Comparison of ENCODE assay signal across 29 cellular contexts in genomic region chr9:16782490-16782889, GRCh38.
DNase-seq lines count a peak whose midpoint lies in the region; ATAC-seq, FAIRE-seq and TF ChIP-seq lines count a peak whose summit lies in the region.
"Had no signal": no experiment of that assay in that cellular context is flagged by ENCODE, and none has a peak within 500 bp of the region (broad histone marks: within the 10 kb centered on the region; RNA-seq: fewer than 3 reads in every experiment).

No MANE protein-coding gene starts in this region.

- peak overlapping the region; percentile 8 to 60 for H3K27ac Mint-ChIP-seq in natural killer cell
- no peak overlapping the region for H3K27ac Mint-ChIP-seq in activated CD4-positive, alpha-beta memory T cell treated with anti-CD3 and anti-CD28 coated beads for 36 hours
- H3K27ac Mint-ChIP-seq: CD4-positive, alpha-beta T cell; CD8-positive, alpha-beta memory T cell had no signal

- TF ChIP-seq POLR2A in A549 (IDR thresholded peaks at IDR 0.05; ENCODE audit: low read length) (no peak), endothelial cell of umbilical vein (IDR thresholded peaks at IDR 0.05; ENCODE audit: low read depth, low read length) (no peak)

- intact Hi-C loops in endothelial cell of umbilical vein (cut with micrococcal nuclease) (no loop called here), natural killer cell (cut with micrococcal nuclease) (no loop called here)
- intact Hi-C loops in activated CD4-positive, alpha-beta memory T cell treated with anti-CD3 and anti-CD28 coated beads for 36 hours (cut with micrococcal nuclease): no loop called here

- H3K36me3 Mint-ChIP-seq in natural killer cell: no peaks in the 10 kb centered on the region
- H3K36me3 Mint-ChIP-seq in activated CD4-positive, alpha-beta memory T cell treated with anti-CD3 and anti-CD28 coated beads for 36 hours: no peaks in the 10 kb centered on the region
- H3K36me3 Mint-ChIP-seq: CD14-positive monocyte; CD8-positive, alpha-beta memory T cell had no signal

- H3K79me2 ChIP-seq in endothelial cell of umbilical vein (ENCODE audit: control insufficient read depth, insufficient read depth, low read length): no peaks in the 10 kb centered on the region

- no peaks in the 10 kb centered on the region for H3K27me3 ChIP-seq in endothelial cell of umbilical vein (ENCODE audit: control insufficient read depth in 2 of 2, insufficient read depth in 2 of 2, low read length in 2 of 2)
- no peaks in the 10 kb centered on the region for H3K27me3 ChIP-seq in WERI-Rb-1 (ENCODE audit: insufficient read depth, low read depth, severe bottlenecking)
- H3K27me3 ChIP-seq: BE2C; BLaER1 treated with 17β-estradiol and CSF1 and Interleukin-3, amounts not matched to agents 10 nM and 100 nM had no signal

- H3K9me3 Mint-ChIP-seq in natural killer cell: no peaks in the 10 kb centered on the region
- H3K9me3 Mint-ChIP-seq in activated CD4-positive, alpha-beta memory T cell treated with anti-CD3 and anti-CD28 coated beads for 36 hours: peaks cover 9% of the 10 kb centered on the region

- H3K9me3 ChIP-seq in A549 (no peaks in the 10 kb centered on the region), SK-N-MC (ENCODE audit: low read depth, low read length) (no peaks in the 10 kb centered on the region), endothelial cell of umbilical vein (replicated peaks; ENCODE audit: control insufficient read depth, insufficient read depth, low read length) (no peaks in the 10 kb centered on the region), WERI-Rb-1 (ENCODE audit: severe bottlenecking) (no peaks in the 10 kb centered on the region)
- H3K9me3 ChIP-seq: BE2C had no signal

- no peaks in the 10 kb centered on the region for H3K27me3 Mint-ChIP-seq in natural killer cell (ENCODE audit: low read depth in 2 of 2)
- H3K27me3 Mint-ChIP-seq in activated CD4-positive, alpha-beta memory T cell treated with anti-CD3 and anti-CD28 coated beads for 36 hours: no peaks in the 10 kb centered on the region
- H3K27me3 Mint-ChIP-seq: CD4-positive, alpha-beta T cell had no signal

- POLR2A ChIA-PET in A549 (lab: Yijun Ruan, JAX) (no interaction called here), endothelial cell of umbilical vein (lab: Charles Lee) (no interaction called here)
- POLR2A ChIA-PET in activated CD4-positive, alpha-beta memory T cell treated with anti-CD3 and anti-CD28 coated beads for 36 hours (lab: Charles Lee): no interaction called here

- H4K20me1 ChIP-seq in endothelial cell of umbilical vein (replicated peaks; ENCODE audit: control insufficient read depth, extremely low read depth, insufficient read depth, low read length): no peaks in the 10 kb centered on the region

- H3K4me1 ChIP-seq in A549 (no peaks in the 10 kb centered on the region), endothelial cell of umbilical vein (ENCODE audit: control insufficient read depth, extremely low read depth, insufficient read depth, low read length) (no peaks in the 10 kb centered on the region)
- H3K4me1 ChIP-seq: BE2C had no signal

- H3K36me3 ChIP-seq in SK-N-MC (ENCODE audit: insufficient read depth, low read length) (no peaks in the 10 kb centered on the region), endothelial cell of umbilical vein (ENCODE audit: control insufficient read depth in 2 of 2, extremely low read depth in 1 of 2, insufficient read depth in 2 of 2, low read length in 2 of 2) (no peaks in the 10 kb centered on the region), WERI-Rb-1 (no peaks in the 10 kb centered on the region)
- H3K36me3 ChIP-seq: BE2C; BLaER1 treated with 17β-estradiol and CSF1 and Interleukin-3, amounts not matched to agents 10 nM and 100 nM had no signal

- dilution Hi-C loops in endothelial cell of umbilical vein (cut with MboI; ENCODE audit: extremely low pct_ligation_motif_present, low sequenced_read_pairs): no loop called here

- TF ChIP-seq CTCF in A549 (IDR thresholded peaks at IDR 0.05): no peak
- no peak for TF ChIP-seq CTCF in endothelial cell of umbilical vein (IDR thresholded peaks at IDR 0.05; ENCODE audit: extremely low read depth in 1 of 2, insufficient read depth in 1 of 2, low read depth in 1 of 2, low read length in 2 of 2)
- TF ChIP-seq CTCF in natural killer cell (IDR thresholded peaks at IDR 0.05): no peak
- no peak for TF ChIP-seq CTCF in WERI-Rb-1 (IDR thresholded peaks at IDR 0.05; ENCODE audit: low read depth, low read length)

- CTCF ChIA-PET in A549 (lab: Yijun Ruan, JAX) (no interaction called here), endothelial cell of umbilical vein (lab: Charles Lee) (no interaction called here)
- CTCF ChIA-PET in activated CD4-positive, alpha-beta memory T cell treated with anti-CD3 and anti-CD28 coated beads for 36 hours (lab: Charles Lee): no interaction called here

- BruUV-seq in endothelial cell of umbilical vein (replicated peaks; lab: Mats Ljungman, UMichigan): no TSS peak

- H3K4me3 ChIP-seq in A549: no peak overlapping the region
- no peak overlapping the region for H3K4me3 ChIP-seq in SK-N-MC
- no peak overlapping the region for H3K4me3 ChIP-seq in endothelial cell of umbilical vein (replicated peaks in 1 of 3; ENCODE audit: insufficient read depth in 1 of 3, low read depth in 1 of 3, low read length in 3 of 3)
- H3K4me3 ChIP-seq in WERI-Rb-1 (ENCODE audit: low read depth, low read length): no peak overlapping the region
- H3K4me3 ChIP-seq: BLaER1 treated with 17β-estradiol and CSF1 and Interleukin-3, amounts not matched to agents 10 nM and 100 nM; GM23248 had no signal

- ATAC-seq in A549 (no peak), natural killer cell (peak; percentile 40 to 94 (median 52)), GM18870 (IDR thresholded peaks at IDR 0.05; ENCODE audit: unreplicated experiment) (no peak)

- no peak for TF ChIP-seq EP300 in A549 (IDR thresholded peaks at IDR 0.05)

- H3K27ac ChIP-seq in A549 (no peak overlapping the region), SK-N-MC (0 out of 2 replicates have a peak overlapping the region, but pooled peaks have one; percentile 23), endothelial cell of umbilical vein (ENCODE audit: insufficient read depth, low read depth, low read length) (no peak overlapping the region), WERI-Rb-1 (no peak overlapping the region)
- H3K27ac ChIP-seq: 22Rv1; BLaER1 treated with 17β-estradiol and CSF1 and Interleukin-3, amounts not matched to agents 10 nM and 100 nM; GM23248 had no signal

- no peak for TF ChIP-seq RAD21 in A549 (conservative IDR thresholded peaks at IDR 0.05 in 1 of 2, IDR thresholded peaks at IDR 0.05 in 1 of 2)

- H3K4me3 Mint-ChIP-seq in natural killer cell: peak overlapping the region; percentile 28
- no peak overlapping the region for H3K4me3 Mint-ChIP-seq in activated CD4-positive, alpha-beta memory T cell treated with anti-CD3 and anti-CD28 coated beads for 36 hours
- H3K4me3 Mint-ChIP-seq: CD14-positive monocyte; CD4-positive, alpha-beta T cell; CD8-positive, alpha-beta memory T cell had no signal

- H3K4me1 Mint-ChIP-seq in natural killer cell: peaks cover 35 to 55% of the 10 kb centered on the region in 2 donors
- H3K4me1 Mint-ChIP-seq in activated CD4-positive, alpha-beta memory T cell treated with anti-CD3 and anti-CD28 coated beads for 36 hours (ENCODE audit: low read depth): no peaks in the 10 kb centered on the region
- H3K4me1 Mint-ChIP-seq: CD14-positive monocyte; CD8-positive, alpha-beta memory T cell had no signal

- H3K9me1 ChIP-seq in endothelial cell of umbilical vein (replicated peaks; ENCODE audit: control insufficient read depth, extremely low read depth, insufficient read depth, low read length): no peaks in the 10 kb centered on the region

- no peak overlapping the region for H3K9ac ChIP-seq in SK-N-MC (ENCODE audit: insufficient read length)
- H3K9ac ChIP-seq in endothelial cell of umbilical vein (replicated peaks; ENCODE audit: extremely low read depth, insufficient read depth, low read length): no peak overlapping the region
- H3K9ac ChIP-seq: BLaER1 treated with 17β-estradiol and CSF1 and Interleukin-3, amounts not matched to agents 10 nM and 100 nM; GM23248 had no signal

- 68% methylated on average over 3 of the region's 3 CpGs for WGBS in A549 (ENCODE audit: missing lambda C conversion rate)

- H2AFZ ChIP-seq in endothelial cell of umbilical vein (ENCODE audit: low read depth, low read length): peak overlapping the region; percentile 57
- H2AFZ ChIP-seq: GM23248 had no signal

- FAIRE-seq in A549 (lab: Jason Lieb, UNC): no peak
- peak; percentile 58 for FAIRE-seq in endothelial cell of umbilical vein (lab: Jason Lieb, UNC)
- FAIRE-seq: A204.1, D721Med, GM12891, GM18507, GM19239, H1 had no signal

- H3K4me2 ChIP-seq in A549: no peak overlapping the region
- no peak overlapping the region for H3K4me2 ChIP-seq in endothelial cell of umbilical vein (ENCODE audit: insufficient read depth, low read length)

- DNase-seq in A549 (ENCODE audit: low read depth in 1 of 2, low spot score in 1 of 2) (no peak), SK-N-MC (ENCODE audit: low read depth, low spot score) (no peak), endothelial cell of umbilical vein (ENCODE audit: low read depth, low spot score) (no peak), natural killer cell (no peak), NCI-H2171 (lab: John Stamatoyannopoulos, UW) (no peak), WERI-Rb-1 (no peak)
- DNase-seq in activated CD4-positive, alpha-beta memory T cell treated with anti-CD3 and anti-CD28 coated beads for 36 hours: no peak
- DNase-seq: ACHN; AML-193; BE2C; CD4-positive, alpha-beta T cell; CD8-positive, alpha-beta memory T cell; DMS 273 treated with DMSO at 0.1 percent for 48 hours; DMS79; EL; GDM1; GM23248; H7; HCEC 1CT had no signal

TF ChIP-seq in A549, 52 proteins besides CTCF, POLR2A, EP300 and RAD21:
- TF ChIP-seq ZC3H11A (IDR thresholded peaks at IDR 0.05) (no peak), MAFK (IDR thresholded peaks at IDR 0.05; ENCODE audit: partially characterized antibody) (peak; percentile 2)
TF ChIP-seq in A549: peak in this region for 1.

TF ChIP-seq in endothelial cell of umbilical vein, 7 proteins besides CTCF, POLR2A, EP300 and RAD21:
- no peak for TF ChIP-seq POLR2AphosphoS5 (IDR thresholded peaks at IDR 0.05; ENCODE audit: insufficient read depth, low read depth, low read length)
- no peak for TF ChIP-seq EZH2 (IDR thresholded peaks at IDR 0.05; ENCODE audit: borderline replicate concordance, low read depth, low read length, severe bottlenecking)
- TF ChIP-seq GATA2 (IDR thresholded peaks at IDR 0.05; ENCODE audit: insufficient read depth, insufficient read length, low read depth, low read length): no peak
- TF ChIP-seq FOS (IDR thresholded peaks at IDR 0.05; ENCODE audit: borderline replicate concordance, insufficient read depth, low read length): no peak
- TF ChIP-seq MYC (IDR thresholded peaks at IDR 0.05; ENCODE audit: low read depth, low read length): no peak
- TF ChIP-seq JUN (IDR thresholded peaks at IDR 0.05; ENCODE audit: borderline replicate concordance, insufficient read depth, insufficient read length, low read depth): no peak
- no peak for TF ChIP-seq MAX (IDR thresholded peaks at IDR 0.05; ENCODE audit: insufficient read depth, insufficient read length)
TF ChIP-seq in endothelial cell of umbilical vein: peak in this region for 0.

Comparison
In these comparisons a context has a peak if more than half of its experiments do, and no peak if none do; other contexts are left out.
1. ATAC-seq: peak in natural killer cell (3 of 3); none in A549 (0 of 2) and GM18870 (single experiment).